29 cellular contexts compared by ENCODE assay signal in genomic region chr11:7955191-7955590, GRCh38. TPM values are rescaled to one million over a fixed set of nuclear protein-coding genes. Genes with fewer than 3 reads are reported as not detected.
DNase-seq lines count a peak whose midpoint lies in the region; ATAC-seq, FAIRE-seq and TF ChIP-seq lines count a peak whose summit lies in the region.
"Had no signal": no experiment of that assay in that cellular context is flagged by ENCODE, and none has a peak within 500 bp of the region (broad histone marks: within the 10 kb centered on the region; RNA-seq: fewer than 3 reads in every experiment).

No MANE protein-coding gene starts in this region.

- no TSS peak for BruUV-seq in Panc1 (replicated peaks; lab: Mats Ljungman, UMichigan)

- peaks cover 4% of the 10 kb centered on the region; the same call in 1 of the 2 replicates for H3K9me3 ChIP-seq in Panc1 (ENCODE audit: control insufficient read depth, insufficient read depth, low read depth, low read length)
- H3K9me3 ChIP-seq: BE2C had no signal

- H3K27ac ChIP-seq in Panc1 (ENCODE audit: low read length), result no peak overlapping the region
- H3K27ac ChIP-seq: 22Rv1, BLaER1 had no signal

- intact Hi-C loops in Panc1 (cut with micrococcal nuclease; ENCODE audit: unreplicated experiment), result no loop called here
- intact Hi-C loops in activated T-helper 1 cell treated with anti-CD3 and anti-CD28 coated beads, Interleukin-12 subunit alpha, Interleukin-12 subunit beta, Interleukin-2, Interleukin-4 antibody, amounts not matched to agents 30 ng/mL and 10 ng/mL and 1 ng/mL, durations not matched to agents 14 hours and 24 hours and 36 hours (cut with micrococcal nuclease), result no loop called here

- ATAC-seq in Panc1, result 0 out of 2 replicates have a peak, but pooled peaks have one; percentile 51
- no peak for ATAC-seq in activated T-helper 17 cell treated with anti-CD3 and anti-CD28 coated beads, Interleukin-2, amount 50 U/mL, for 72 hours (replicated peaks)

- no peaks in the 10 kb centered on the region for H3K4me1 Mint-ChIP-seq in activated T-helper 1 cell treated with anti-CD3 and anti-CD28 coated beads, Interleukin-12 subunit alpha, Interleukin-12 subunit beta, Interleukin-2, Interleukin-4 antibody, amounts not matched to agents 30 ng/mL and 10 ng/mL and 1 ng/mL, durations not matched to agents 14 hours and 24 hours and 36 hours (ENCODE audit: low read depth)
- no peaks in the 10 kb centered on the region for H3K4me1 Mint-ChIP-seq in activated T-helper 17 cell treated with anti-CD3 and anti-CD28 coated beads, Interleukin-2, amount 50 U/mL, for 72 hours
- H3K4me1 Mint-ChIP-seq: CD14-positive monocyte; CD4-positive, alpha-beta memory T cell; CD4-positive, CD25-positive, alpha-beta regulatory T cell; CD8-positive, alpha-beta memory T cell had no signal

- no peak overlapping the region for H3K4me3 Mint-ChIP-seq in activated T-helper 1 cell treated with anti-CD3 and anti-CD28 coated beads, Interleukin-12 subunit alpha, Interleukin-12 subunit beta, Interleukin-2, Interleukin-4 antibody, amounts not matched to agents 30 ng/mL and 10 ng/mL and 1 ng/mL, durations not matched to agents 14 hours and 24 hours and 36 hours
- H3K4me3 Mint-ChIP-seq in activated T-helper 17 cell treated with anti-CD3 and anti-CD28 coated beads, Interleukin-2, amount 50 U/mL, for 72 hours, result no peak overlapping the region
- H3K4me3 Mint-ChIP-seq: CD14-positive monocyte; CD4-positive, alpha-beta memory T cell; CD4-positive, CD25-positive, alpha-beta regulatory T cell; CD8-positive, alpha-beta memory T cell had no signal

- CTCF ChIA-PET in Panc1 (lab: Charles Lee), result no interaction called here

- no peak for TF ChIP-seq CTCF in Panc1 (IDR thresholded peaks at IDR 0.05)

- no peaks in the 10 kb centered on the region for H3K9me3 Mint-ChIP-seq in activated T-helper 1 cell treated with anti-CD3 and anti-CD28 coated beads, Interleukin-12 subunit alpha, Interleukin-12 subunit beta, Interleukin-2, Interleukin-4 antibody, amounts not matched to agents 30 ng/mL and 10 ng/mL and 1 ng/mL, durations not matched to agents 14 hours and 24 hours and 36 hours
- no peaks in the 10 kb centered on the region for H3K9me3 Mint-ChIP-seq in activated T-helper 17 cell treated with anti-CD3 and anti-CD28 coated beads, Interleukin-2, amount 50 U/mL, for 72 hours
- H3K9me3 Mint-ChIP-seq: CD4-positive, CD25-positive, alpha-beta regulatory T cell had no signal

- no peak overlapping the region for H3K4me3 ChIP-seq in Panc1 (ENCODE audit: low read depth in 2 of 2, low read length in 2 of 2)
- H3K4me3 ChIP-seq: BLaER1 had no signal

- FAIRE-seq in G401.6 (lab: Jason Lieb, UNC), result peak; percentile 37
- FAIRE-seq: A204.1, GM12891, GM19239 had no signal

- peaks cover under 1% of the 10 kb centered on the region; the same call in 1 of the 2 replicates for H3K27me3 ChIP-seq in Panc1 (ENCODE audit: control insufficient read depth, insufficient read depth, low read length)
- H3K27me3 ChIP-seq: BE2C, BLaER1 had no signal

- in situ Hi-C loops in Panc1 (cut with HindIII; ENCODE audit: low pct_unique_long_range_greater_than_20kb, low sequenced_read_pairs), result no loop called here

- POLR2A ChIA-PET in Panc1 (lab: Charles Lee), result no interaction called here

- no peak overlapping the region for H3K27ac Mint-ChIP-seq in activated T-helper 1 cell treated with anti-CD3 and anti-CD28 coated beads, Interleukin-12 subunit alpha, Interleukin-12 subunit beta, Interleukin-2, Interleukin-4 antibody, amounts not matched to agents 30 ng/mL and 10 ng/mL and 1 ng/mL, durations not matched to agents 14 hours and 24 hours and 36 hours
- H3K27ac Mint-ChIP-seq in activated T-helper 17 cell treated with anti-CD3 and anti-CD28 coated beads, Interleukin-2, amount 50 U/mL, for 72 hours, result no peak overlapping the region
- H3K27ac Mint-ChIP-seq: CD14-positive monocyte; CD4-positive, alpha-beta memory T cell; CD4-positive, CD25-positive, alpha-beta regulatory T cell; CD8-positive, alpha-beta memory T cell had no signal

- H3K27me3 Mint-ChIP-seq in activated T-helper 1 cell treated with anti-CD3 and anti-CD28 coated beads, Interleukin-12 subunit alpha, Interleukin-12 subunit beta, Interleukin-2, Interleukin-4 antibody, amounts not matched to agents 30 ng/mL and 10 ng/mL and 1 ng/mL, durations not matched to agents 14 hours and 24 hours and 36 hours (ENCODE audit: insufficient read depth), result peaks cover 4% of the 10 kb centered on the region
- peaks cover 20% of the 10 kb centered on the region for H3K27me3 Mint-ChIP-seq in activated T-helper 17 cell treated with anti-CD3 and anti-CD28 coated beads, Interleukin-2, amount 50 U/mL, for 72 hours

- DNase-seq in DMS53 (lab: John Stamatoyannopoulos, UW) (peak; percentile 86), NCI-H774 (lab: John Stamatoyannopoulos, UW) (peak; percentile 15), Panc1 (ENCODE audit: low read depth, low spot score) (peak; percentile 42), 8988T (no peak)
- DNase-seq in activated T-helper 1 cell treated with anti-CD3 and anti-CD28 coated beads, Interleukin-12 subunit alpha, Interleukin-12 subunit beta, Interleukin-2, Interleukin-4 antibody, amounts not matched to agents 30 ng/mL and 10 ng/mL and 1 ng/mL, durations not matched to agents 14 hours and 24 hours and 36 hours (ENCODE audit: low spot score), result no peak
- DNase-seq: ACHN; BE2C; C1 segment of cervical spinal cord; CD4-positive, alpha-beta memory T cell; CD4-positive, CD25-positive, alpha-beta regulatory T cell; CD8-positive, alpha-beta memory T cell; COR-L47; DMS 273 treated with DMSO at 0.1 percent for 48 hours; DMS153; DMS79; DND-41; EL; GF-D8 had no signal

- H3K4me1 ChIP-seq in Panc1 (ENCODE audit: control insufficient read depth, insufficient read depth, low read length), result no peaks in the 10 kb centered on the region
- H3K4me1 ChIP-seq: BE2C, BLaER1 had no signal

- H3K36me3 ChIP-seq in Panc1 (ENCODE audit: control insufficient read depth, insufficient read depth, low read length), result no peaks in the 10 kb centered on the region
- H3K36me3 ChIP-seq: BE2C, BLaER1 had no signal

- H3K36me3 Mint-ChIP-seq in activated T-helper 1 cell treated with anti-CD3 and anti-CD28 coated beads, Interleukin-12 subunit alpha, Interleukin-12 subunit beta, Interleukin-2, Interleukin-4 antibody, amounts not matched to agents 30 ng/mL and 10 ng/mL and 1 ng/mL, durations not matched to agents 14 hours and 24 hours and 36 hours (ENCODE audit: low read depth), result no peaks in the 10 kb centered on the region
- H3K36me3 Mint-ChIP-seq in activated T-helper 17 cell treated with anti-CD3 and anti-CD28 coated beads, Interleukin-2, amount 50 U/mL, for 72 hours (ENCODE audit: low read depth), result no peaks in the 10 kb centered on the region
- H3K36me3 Mint-ChIP-seq: CD14-positive monocyte; CD4-positive, alpha-beta memory T cell; CD4-positive, CD25-positive, alpha-beta regulatory T cell; CD8-positive, alpha-beta memory T cell had no signal

RNA-seq across cellular contexts. Expression of gene NLRP10, which starts 10.1 kb away (rescaled TPM):
- not detected for total RNA-seq in Panc1 (2021; ENCODE audit: unreplicated experiment)
- not detected for polyA plus RNA-seq in Panc1 (2012; ENCODE audit: insufficient read length)
- not detected in 2 replicates for total RNA-seq in activated T-helper 1 cell treated with anti-CD3 and anti-CD28 coated beads, Interleukin-12 subunit alpha, Interleukin-12 subunit beta, Interleukin-2, Interleukin-4 antibody, amounts not matched to agents 30 ng/mL and 10 ng/mL and 1 ng/mL, durations not matched to agents 14 hours and 24 hours and 36 hours
- not detected for total RNA-seq in activated T-helper 17 cell treated with anti-CD3 and anti-CD28 coated beads, Interleukin-2, amount 50 U/mL, for 72 hours
- total RNA-seq: A673; CD4-positive, alpha-beta memory T cell; CD4-positive, CD25-positive, alpha-beta regulatory T cell; CD8-positive, alpha-beta memory T cell; G401 had no signal
- polyA plus RNA-seq: CD14-positive monocyte; CD4-positive, alpha-beta memory T cell; CD4-positive, CD25-positive, alpha-beta regulatory T cell; CD8-positive, alpha-beta memory T cell had no signal

RNA-seq across cellular contexts. Expression of gene OR10A3, which starts 13.7 kb away (rescaled TPM):
- not detected for total RNA-seq in Panc1 (2021; ENCODE audit: unreplicated experiment)
- not detected for polyA plus RNA-seq in Panc1 (2012; ENCODE audit: insufficient read length)
- total RNA-seq in activated T-helper 1 cell treated with anti-CD3 and anti-CD28 coated beads, Interleukin-12 subunit alpha, Interleukin-12 subunit beta, Interleukin-2, Interleukin-4 antibody, amounts not matched to agents 30 ng/mL and 10 ng/mL and 1 ng/mL, durations not matched to agents 14 hours and 24 hours and 36 hours, result not detected in 2 replicates
- not detected for total RNA-seq in activated T-helper 17 cell treated with anti-CD3 and anti-CD28 coated beads, Interleukin-2, amount 50 U/mL, for 72 hours
- total RNA-seq: A673; CD4-positive, alpha-beta memory T cell; CD4-positive, CD25-positive, alpha-beta regulatory T cell; CD8-positive, alpha-beta memory T cell; Daoy; G401 had no signal
- polyA plus RNA-seq: CD14-positive monocyte; CD4-positive, alpha-beta memory T cell; CD4-positive, CD25-positive, alpha-beta regulatory T cell; CD8-positive, alpha-beta memory T cell had no signal

RNA-seq across cellular contexts. Expression of gene OR10A6, which starts 24.1 kb away (rescaled TPM):
- not detected for total RNA-seq in Panc1 (2021; ENCODE audit: unreplicated experiment)
- not detected for polyA plus RNA-seq in Panc1 (2012; ENCODE audit: insufficient read length)
- total RNA-seq in activated T-helper 1 cell treated with anti-CD3 and anti-CD28 coated beads, Interleukin-12 subunit alpha, Interleukin-12 subunit beta, Interleukin-2, Interleukin-4 antibody, amounts not matched to agents 30 ng/mL and 10 ng/mL and 1 ng/mL, durations not matched to agents 14 hours and 24 hours and 36 hours, result not detected in 2 replicates
- not detected for total RNA-seq in activated T-helper 17 cell treated with anti-CD3 and anti-CD28 coated beads, Interleukin-2, amount 50 U/mL, for 72 hours
- total RNA-seq: A673; CD4-positive, alpha-beta memory T cell; CD4-positive, CD25-positive, alpha-beta regulatory T cell; CD8-positive, alpha-beta memory T cell; Daoy; G401 had no signal
- polyA plus RNA-seq: CD14-positive monocyte; CD4-positive, alpha-beta memory T cell; CD4-positive, CD25-positive, alpha-beta regulatory T cell; CD8-positive, alpha-beta memory T cell had no signal

RNA-seq across cellular contexts. Expression of gene EIF3F, which starts 31.9 kb away (rescaled TPM):
- total RNA-seq in Panc1 (2021; ENCODE audit: unreplicated experiment), result 387 TPM
- polyA plus RNA-seq in Panc1 (2012; ENCODE audit: insufficient read length), result 395 TPM
- 210 and 214 TPM in 2 replicates for total RNA-seq in activated T-helper 1 cell treated with anti-CD3 and anti-CD28 coated beads, Interleukin-12 subunit alpha, Interleukin-12 subunit beta, Interleukin-2, Interleukin-4 antibody, amounts not matched to agents 30 ng/mL and 10 ng/mL and 1 ng/mL, durations not matched to agents 14 hours and 24 hours and 36 hours
- total RNA-seq in activated T-helper 17 cell treated with anti-CD3 and anti-CD28 coated beads, Interleukin-2, amount 50 U/mL, for 72 hours, result 100 to 1,000 TPM; 320 to 342 TPM

Comparison
In these comparisons a context has a peak if more than half of its experiments do, and no peak if none do; other contexts are left out.
1. DNase-seq: peak in DMS53 (single experiment), NCI-H774 (single experiment) and Panc1 (single experiment); none in activated T-helper 1 cell treated with anti-CD3 and anti-CD28 coated beads, Interleukin-12 subunit alpha, Interleukin-12 subunit beta, Interleukin-2, Interleukin-4 antibody, amounts not matched to agents 30 ng/mL and 10 ng/mL and 1 ng/mL, durations not matched to agents 14 hours and 24 hours and 36 hours (single experiment) and 8988T (single experiment).